ENCODE assay signal across 13 cellular contexts in genomic region chr1:27372808-27373690, GRCh38. TPM values are rescaled to one million over a fixed set of nuclear protein-coding genes. Genes with fewer than 3 reads are reported as not detected.
DNase-seq lines count a peak whose midpoint lies in the region; ATAC-seq, FAIRE-seq and TF ChIP-seq lines count a peak whose summit lies in the region.
"Had no signal": no experiment of that assay in that cellular context is flagged by ENCODE, and none has a peak within 500 bp of the region (broad histone marks: within the 10 kb centered on the region; RNA-seq: fewer than 3 reads in every experiment).

No MANE protein-coding gene starts in this region.

- H3K4me3 Mint-ChIP-seq in endodermal cell (no peak overlapping the region), neural crest cell (no peak overlapping the region)
- H3K4me3 Mint-ChIP-seq: memory B cell had no signal

- H3K36me3 Mint-ChIP-seq in endodermal cell (ENCODE audit: low read depth) (no peaks in the 10 kb centered on the region), neural crest cell (ENCODE audit: low read depth) (no peaks in the 10 kb centered on the region)
- H3K36me3 Mint-ChIP-seq: memory B cell had no signal

- H3K9me3 Mint-ChIP-seq in endodermal cell (no peaks in the 10 kb centered on the region), neural crest cell (no peaks in the 10 kb centered on the region)
- H3K9me3 Mint-ChIP-seq: memory B cell had no signal

- peaks cover 3% of the 10 kb centered on the region for H3K27me3 Mint-ChIP-seq in endodermal cell (ENCODE audit: insufficient read depth)
- H3K27me3 Mint-ChIP-seq in neural crest cell (ENCODE audit: low read depth), result no peaks in the 10 kb centered on the region

- no peaks in the 10 kb centered on the region for H3K36me3 ChIP-seq in DND-41 (ENCODE audit: insufficient read depth, low read length)
- H3K36me3 ChIP-seq in endodermal cell (ENCODE audit: control insufficient read depth, insufficient read depth, low read length), result no peaks in the 10 kb centered on the region
- H3K36me3 ChIP-seq: esophagus muscularis mucosa, spleen had no signal

- H3K4me2 ChIP-seq in DND-41 (ENCODE audit: insufficient read depth, low read length), result no peak overlapping the region

- ATAC-seq in DND-41 (ENCODE audit: insufficient read depth, low read depth) (no peak), GM21528 (IDR thresholded peaks at IDR 0.05; ENCODE audit: low FRiP score, unreplicated experiment) (no peak), GM21360 (IDR thresholded peaks at IDR 0.05; ENCODE audit: unreplicated experiment) (no peak), GM21515 (IDR thresholded peaks at IDR 0.05; ENCODE audit: unreplicated experiment) (no peak)

- DNase-seq in DND-41, result no peak
- DNase-seq in HuH-7 (ENCODE audit: low spot score), result peak; percentile 50
- peak; percentile 78 for DNase-seq in endodermal cell
- DNase-seq in neural crest cell (ENCODE audit: low read depth, low spot score), result no peak
- no peak for DNase-seq in D721Med (ENCODE audit: insufficient read length, low spot score)
- DNase-seq: spleen; stimulated activated naive CD4-positive, alpha-beta T cell had no signal

- no peaks in the 10 kb centered on the region for H3K4me1 Mint-ChIP-seq in endodermal cell
- H3K4me1 Mint-ChIP-seq in neural crest cell, result no peaks in the 10 kb centered on the region

- H3K9me3 ChIP-seq in DND-41 (ENCODE audit: insufficient read depth, low read length, severe bottlenecking), result no peaks in the 10 kb centered on the region
- H3K9me3 ChIP-seq in endodermal cell (ENCODE audit: control insufficient read depth, low read length), result no peaks in the 10 kb centered on the region
- H3K9me3 ChIP-seq: esophagus muscularis mucosa, spleen had no signal

- no peaks in the 10 kb centered on the region for H4K20me1 ChIP-seq in DND-41 (ENCODE audit: insufficient read depth, low read length)

- H3K9ac ChIP-seq in DND-41 (ENCODE audit: low read depth, low read length) (no peak overlapping the region), endodermal cell (ENCODE audit: extremely low read depth, low read length, poor library complexity, severe bottlenecking) (no peak overlapping the region)

- FAIRE-seq in D721Med (lab: Jason Lieb, UNC), result no peak
- FAIRE-seq: G401.6 had no signal

- H3K79me2 ChIP-seq in DND-41 (ENCODE audit: insufficient read depth, low read length), result no peaks in the 10 kb centered on the region

- no peak overlapping the region for H3K27ac Mint-ChIP-seq in endodermal cell
- no peak overlapping the region for H3K27ac Mint-ChIP-seq in neural crest cell (ENCODE audit: unreplicated experiment)
- H3K27ac Mint-ChIP-seq: memory B cell had no signal

- H3K4me1 ChIP-seq in DND-41 (ENCODE audit: insufficient read depth, low read length), result no peaks in the 10 kb centered on the region
- no peaks in the 10 kb centered on the region for H3K4me1 ChIP-seq in endodermal cell (ENCODE audit: control insufficient read depth, insufficient read depth, low read length)

- TF ChIP-seq CTCF in DND-41 (IDR thresholded peaks at IDR 0.05; ENCODE audit: borderline replicate concordance, extremely low read depth, low read length, poor library complexity, severe bottlenecking) (peak; percentile 34), endodermal cell (conservative IDR thresholded peaks at IDR 0.05) (peak; percentile 69), neural crest cell (conservative IDR thresholded peaks at IDR 0.05) (peak; percentile 50), D721Med (IDR thresholded peaks at IDR 0.05; ENCODE audit: insufficient read depth, missing control alignments) (no peak)

- H3K27ac ChIP-seq in DND-41 (ENCODE audit: low read length) (no peak overlapping the region), endodermal cell (ENCODE audit: low read depth, low read length) (no peak overlapping the region)
- H3K27ac ChIP-seq: esophagus muscularis mucosa, spleen had no signal

- no peak overlapping the region for H2AFZ ChIP-seq in DND-41 (ENCODE audit: low read depth, low read length)

- H3K27me3 ChIP-seq in DND-41 (ENCODE audit: insufficient read depth, low read length, poor library complexity) (peaks cover 11% of the 10 kb centered on the region), endodermal cell (ENCODE audit: control insufficient read depth, insufficient read depth, low read length, poor library complexity, severe bottlenecking) (no peaks in the 10 kb centered on the region)
- H3K27me3 ChIP-seq: esophagus muscularis mucosa, spleen had no signal

- H3K4me3 ChIP-seq in DND-41 (ENCODE audit: low read depth in 1 of 2, low read length in 2 of 2) (no peak overlapping the region), endodermal cell (ENCODE audit: low read length) (no peak overlapping the region)
- H3K4me3 ChIP-seq: esophagus muscularis mucosa, spleen had no signal

- WGBS in endodermal cell (ENCODE audit: insufficient coverage in 1 of 2, insufficient read length in 1 of 2), 2 experiments, result 91 to 93% methylated on average over 4 to 11 of the region's 11 CpGs

RNA-seq across cellular contexts. Expression of gene FCN3, which starts 1.6 kb away (rescaled TPM):
- total RNA-seq in endodermal cell, result under 1 TPM in 1 of 2 donors, not detected in 1; 0.26 TPM
- not detected for polyA plus RNA-seq in endodermal cell (2013, experiment 1 of 2)
- polyA plus RNA-seq in endodermal cell (2013, experiment 2 of 2), result not detected
- not detected in 2 replicates for total RNA-seq in neural crest cell

RNA-seq across cellular contexts. Expression of gene MAP3K6, which starts 6.3 kb away (rescaled TPM):
- total RNA-seq in endodermal cell (10 to 100 TPM in 1 of 2 donors, 1 to 10 TPM in 1; 6.6 to 11.5 TPM), neural crest cell (12.9 and 13.6 TPM in 2 replicates)
- polyA plus RNA-seq in endodermal cell (2013, experiment 1 of 2), result 14.9 TPM
- 14.3 TPM for polyA plus RNA-seq in endodermal cell (2013, experiment 2 of 2)

RNA-seq across cellular contexts. Expression of gene CD164L2, which starts 10.1 kb away (rescaled TPM):
- total RNA-seq in endodermal cell, result 1 to 10 TPM; 1.6 to 1.8 TPM
- 1.4 TPM for polyA plus RNA-seq in endodermal cell (2013, experiment 1 of 2)
- polyA plus RNA-seq in endodermal cell (2013, experiment 2 of 2), result 0.83 TPM
- not detected in 2 replicates for total RNA-seq in neural crest cell
- total RNA-seq: esophagus muscularis mucosa, spleen had no signal

RNA-seq across cellular contexts. Expression of gene GPR3, which starts 19.4 kb away (rescaled TPM):
- total RNA-seq in endodermal cell (1 to 10 TPM; 3.5 to 4.1 TPM), neural crest cell (6.1 and 7.0 TPM in 2 replicates)
- polyA plus RNA-seq in endodermal cell (2013, experiment 1 of 2), result 4.5 TPM
- 4.5 TPM for polyA plus RNA-seq in endodermal cell (2013, experiment 2 of 2)

RNA-seq across cellular contexts. Expression of gene SYTL1, which starts 31.2 kb away (rescaled TPM):
- total RNA-seq in endodermal cell (1 to 10 TPM; 6.7 to 7.5 TPM), neural crest cell (0.72 and 1.4 TPM in 2 replicates)
- 3.2 TPM for polyA plus RNA-seq in endodermal cell (2013, experiment 1 of 2)
- 4.9 TPM for polyA plus RNA-seq in endodermal cell (2013, experiment 2 of 2)

Comparison
In these comparisons a context has a peak if more than half of its experiments do, and no peak if none do; other contexts are left out.
1. DNase-seq: peak in HuH-7 (single experiment) and endodermal cell (single experiment); none in DND-41 (single experiment), neural crest cell (single experiment) and D721Med (single experiment).